In the genomic region with DNA sequence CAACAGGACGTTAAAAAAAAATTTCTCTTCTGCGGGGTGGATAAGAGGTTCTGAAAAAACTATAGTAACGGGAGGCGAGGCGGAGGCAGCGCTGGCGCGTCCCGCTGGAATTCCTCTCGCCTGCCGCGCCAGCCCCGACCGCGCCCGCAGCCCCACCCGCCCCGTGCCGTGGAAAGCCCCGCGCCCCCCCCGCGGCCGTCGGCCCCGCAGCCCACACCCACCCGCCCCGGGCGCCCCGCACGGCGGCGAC, we compare ENCODE assay signal across 7 cellular contexts. TPM values are rescaled to one million over a fixed set of nuclear protein-coding genes. Genes with fewer than 3 reads are reported as not detected.
DNase-seq lines count a peak whose midpoint lies in the region; ATAC-seq and TF ChIP-seq lines count a peak whose summit lies in the region.

No MANE protein-coding gene starts in this region.

- H3K36me3 ChIP-seq in tibial artery: no peaks in the 10 kb centered on the region

- WGBS in adipose tissue, 3 donors: 0 to 2% (median 1%) methylated on average over 13 to 32 of the region's 33 CpGs

- H3K4me3 ChIP-seq in tibial artery: peak overlapping the region; percentile 96 to 99

- DNase-seq in left lobe of liver (ENCODE audit: low spot score) (no peak), tibial artery (no peak)

- H3K9me3 ChIP-seq in tibial artery: no peaks in the 10 kb centered on the region

- no peaks in the 10 kb centered on the region for H3K27me3 ChIP-seq in tibial artery

- intact Hi-C loops in tibial artery (cut with DNase I; ENCODE audit: low total_unique reads): no loop called here

- no peak for TF ChIP-seq CTCF in tibial artery (IDR thresholded peaks at IDR 0.05)

- H3K27ac ChIP-seq in adipose tissue (ENCODE audit: low read depth, low read length) (peak overlapping the region; percentile 98), tibial artery (peak overlapping the region; percentile 97 to 100)

- peaks cover 0 to 28% (median 5%) of the 10 kb centered on the region in 4 donors for H3K4me1 ChIP-seq in tibial artery

- ATAC-seq in GM19328 (IDR thresholded peaks at IDR 0.05; ENCODE audit: unreplicated experiment) (peak; percentile 22), HG03064 (IDR thresholded peaks at IDR 0.05; ENCODE audit: low read depth, unreplicated experiment) (peak; percentile 27), left lobe of liver (peak; percentile 39), GM21529 (IDR thresholded peaks at IDR 0.05; ENCODE audit: unreplicated experiment) (no peak), GM21825 (IDR thresholded peaks at IDR 0.05; ENCODE audit: unreplicated experiment) (no peak)

RNA-seq across cellular contexts. Expression of a gene that starts 0.5 kb away (rescaled TPM):
- polyA plus RNA-seq in adipose tissue: 100 to 1,000 TPM in 1 of 3 donors, 10 to 100 TPM in 2; 20.1 to 110 (median 51.2) TPM
- total RNA-seq in left lobe of liver: 45.2 TPM

Comparison
In these comparisons a context has a peak if more than half of its experiments do, and no peak if none do; other contexts are left out.
1. ATAC-seq: peak in GM19328 (single experiment), HG03064 (single experiment) and left lobe of liver (single experiment); none in GM21529 (single experiment) and GM21825 (single experiment).